Comparison of ENCODE assay signal across 28 cellular contexts in the genomic region with DNA sequence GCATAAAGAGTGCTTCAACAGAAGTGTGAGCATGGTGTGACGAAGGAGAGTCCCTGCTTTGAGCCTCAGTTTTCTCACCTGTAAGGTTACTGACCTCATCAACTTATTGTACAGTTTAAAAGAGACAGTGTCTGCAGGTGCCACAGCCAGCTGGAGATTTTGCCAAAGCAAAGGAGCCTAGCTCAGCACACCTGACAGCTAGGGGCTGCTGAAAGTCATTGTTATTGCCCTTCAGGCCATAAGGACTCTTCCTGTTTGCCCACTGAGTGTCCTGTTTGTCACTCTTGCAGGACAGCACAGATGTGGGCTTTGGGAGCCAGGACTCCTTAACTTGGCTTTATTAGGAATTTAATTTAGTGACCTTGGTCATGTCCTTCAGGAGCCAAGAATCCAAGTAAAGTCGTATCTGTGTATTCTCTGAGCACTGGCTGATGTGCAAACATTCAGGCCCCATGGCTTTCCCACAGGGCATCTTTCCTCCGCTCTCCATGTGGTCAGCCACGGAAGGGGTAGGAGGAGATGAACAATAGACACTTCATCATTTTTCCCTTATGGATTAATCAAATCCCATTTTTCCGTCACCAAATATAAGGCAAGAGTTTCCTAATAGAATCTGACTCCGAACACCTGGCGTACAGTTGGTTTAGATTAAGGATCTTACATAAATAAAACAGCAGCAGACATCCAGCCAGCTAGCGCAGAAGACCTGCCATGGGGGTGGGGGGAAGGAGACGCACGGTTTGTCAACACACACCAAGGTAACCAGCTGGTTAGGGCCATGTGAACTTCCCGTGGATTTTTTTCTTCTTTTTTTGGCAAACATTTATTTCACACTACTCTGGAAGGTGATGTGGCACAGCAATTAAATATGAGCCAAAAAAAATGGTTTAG. TPM values are rescaled to one million over a fixed set of nuclear protein-coding genes. Genes with fewer than 3 reads are reported as not detected.
DNase-seq lines count a peak whose midpoint lies in the region; ATAC-seq and TF ChIP-seq lines count a peak whose summit lies in the region.
"Had no signal": no experiment of that assay in that cellular context is flagged by ENCODE, and none has a peak within 500 bp of the region (broad histone marks: within the 10 kb centered on the region; RNA-seq: fewer than 3 reads in every experiment).

No MANE protein-coding gene starts in this region.

- WGBS in mammary epithelial cell (ENCODE audit: low coverage, missing lambda C conversion rate), result 37% methylated on average over 11 of the region's 11 CpGs
- WGBS in stomach, 5 donors, result 27 to 54% (median 40%) methylated on average over 11 of the region's 11 CpGs

- no peak overlapping the region for H3K4me3 Mint-ChIP-seq in MCF 10A (ENCODE audit: unreplicated experiment)
- no peak overlapping the region for H3K4me3 Mint-ChIP-seq in stimulated activated naive CD8-positive, alpha-beta T cell treated with anti-CD3 and anti-CD28 coated beads, Interleukin-15, amount 100 ng/mL, for 72 hours
- H3K4me3 Mint-ChIP-seq: activated CD4-positive, alpha-beta memory T cell treated with anti-CD3 and anti-CD28 coated beads for 36 hours; activated T-helper 1 cell treated with anti-CD3 and anti-CD28 coated beads, Interleukin-12 subunit alpha, Interleukin-12 subunit beta, Interleukin-2, Interleukin-4 antibody, amounts not matched to agents 30 ng/mL and 10 ng/mL and 1 ng/mL, durations not matched to agents 14 hours and 24 hours and 36 hours; central memory CD8-positive, alpha-beta T cell; effector memory CD8-positive, alpha-beta T cell; memory B cell; stimulated activated memory B cell treated with anti-CD40 and anti-IgM and Interleukin-4, amounts not matched to agents 10 μg/mL and 1 μg/mL and 100 μg/mL, for 72 hours had no signal

- TF ChIP-seq CTCF in mammary epithelial cell (conservative IDR thresholded peaks at IDR 0.05 in 1 of 2, IDR thresholded peaks at IDR 0.05 in 1 of 2; ENCODE audit: extremely low read depth in 1 of 2, insufficient read depth in 1 of 2, low read depth in 1 of 2, low read length in 2 of 2), result no peak
- no peak for TF ChIP-seq CTCF in MCF 10A (IDR thresholded peaks at IDR 0.05; ENCODE audit: unreplicated experiment)
- TF ChIP-seq CTCF in stomach (IDR thresholded peaks at IDR 0.05), result no peak

- intact Hi-C loops in mammary epithelial cell (cut with micrococcal nuclease), result no loop called here
- intact Hi-C loops in MCF 10A (cut with micrococcal nuclease), result no loop called here
- intact Hi-C loops in stomach (cut with DNase I; ENCODE audit: low total_unique reads), result no loop called here

- dilution Hi-C loops in mammary epithelial cell (cut with HindIII; ENCODE audit: low sequenced_read_pairs), result no loop called here

- H3K27me3 ChIP-seq in mammary epithelial cell (ENCODE audit: insufficient read depth, low read length), result no peaks in the 10 kb centered on the region
- no peaks in the 10 kb centered on the region for H3K27me3 ChIP-seq in stomach
- H3K27me3 ChIP-seq: suprapubic skin, upper lobe of left lung had no signal

- no peaks in the 10 kb centered on the region for H3K27me3 Mint-ChIP-seq in MCF 10A (ENCODE audit: insufficient read depth, unreplicated experiment)
- no peaks in the 10 kb centered on the region for H3K27me3 Mint-ChIP-seq in stimulated activated naive CD8-positive, alpha-beta T cell treated with anti-CD3 and anti-CD28 coated beads, Interleukin-15, amount 100 ng/mL, for 72 hours
- H3K27me3 Mint-ChIP-seq: activated CD4-positive, alpha-beta memory T cell treated with anti-CD3 and anti-CD28 coated beads for 36 hours; central memory CD8-positive, alpha-beta T cell; memory B cell had no signal

- POLR2A ChIA-PET in MCF 10A (lab: Yijun Ruan, JAX), result no interaction called here

- no peaks in the 10 kb centered on the region for H3K9me3 Mint-ChIP-seq in MCF 10A (ENCODE audit: unreplicated experiment)
- no peaks in the 10 kb centered on the region for H3K9me3 Mint-ChIP-seq in stimulated activated naive CD8-positive, alpha-beta T cell treated with anti-CD3 and anti-CD28 coated beads, Interleukin-15, amount 100 ng/mL, for 72 hours
- H3K9me3 Mint-ChIP-seq: activated T-helper 1 cell treated with anti-CD3 and anti-CD28 coated beads, Interleukin-12 subunit alpha, Interleukin-12 subunit beta, Interleukin-2, Interleukin-4 antibody, amounts not matched to agents 30 ng/mL and 10 ng/mL and 1 ng/mL, durations not matched to agents 14 hours and 24 hours and 36 hours; central memory CD8-positive, alpha-beta T cell; effector memory CD8-positive, alpha-beta T cell had no signal

- CTCF ChIA-PET in mammary epithelial cell (lab: Charles Lee; ENCODE audit: low non-redundant PET) (no interaction called here), MCF 10A (lab: Yijun Ruan, JAX) (interaction anchor here (1.1 kb wide), 1 partner anchor 9 kb away, joined by 5 read pairs; no protein-coding TSS in a partner anchor)

- H3K27ac Mint-ChIP-seq in MCF 10A (ENCODE audit: low read depth, unreplicated experiment), result no peak overlapping the region
- no peak overlapping the region for H3K27ac Mint-ChIP-seq in stimulated activated naive CD8-positive, alpha-beta T cell treated with anti-CD3 and anti-CD28 coated beads, Interleukin-15, amount 100 ng/mL, for 72 hours
- H3K27ac Mint-ChIP-seq: activated CD4-positive, alpha-beta memory T cell treated with anti-CD3 and anti-CD28 coated beads for 36 hours; activated T-helper 1 cell treated with anti-CD3 and anti-CD28 coated beads, Interleukin-12 subunit alpha, Interleukin-12 subunit beta, Interleukin-2, Interleukin-4 antibody, amounts not matched to agents 30 ng/mL and 10 ng/mL and 1 ng/mL, durations not matched to agents 14 hours and 24 hours and 36 hours; effector memory CD8-positive, alpha-beta T cell; memory B cell; stimulated activated memory B cell treated with anti-CD40 and anti-IgM and Interleukin-4, amounts not matched to agents 10 μg/mL and 1 μg/mL and 100 μg/mL, for 72 hours had no signal

- H3K4me2 ChIP-seq in mammary epithelial cell (ENCODE audit: insufficient read depth, low read depth, low read length), result no peak overlapping the region

- in situ Hi-C loops in mammary epithelial cell (cut with MboI; ENCODE audit: low sequenced_read_pairs in 2 of 2), result no loop called here

- no peaks in the 10 kb centered on the region for H3K79me2 ChIP-seq in mammary epithelial cell (ENCODE audit: insufficient read depth, low read length)

- ATAC-seq in HG03457 (IDR thresholded peaks at IDR 0.05; ENCODE audit: unreplicated experiment), result no peak
- no peak for ATAC-seq in stimulated activated naive CD8-positive, alpha-beta T cell treated with anti-CD3 and anti-CD28 coated beads, Interleukin-15, amount 100 ng/mL, for 72 hours
- ATAC-seq: activated CD4-positive, CD25-positive, alpha-beta regulatory T cell treated with anti-CD3 and anti-CD28 coated beads, Interleukin-2, amount 50 U/mL, for 24 hours; effector memory CD8-positive, alpha-beta T cell; left lobe of liver; stimulated activated memory B cell treated with anti-CD40 and anti-IgM and Interleukin-4, amounts not matched to agents 10 μg/mL and 1 μg/mL and 100 μg/mL, for 72 hours had no signal

- H3K27ac ChIP-seq in mammary epithelial cell (ENCODE audit: insufficient read depth, low read depth, low read length) (no peak overlapping the region), stomach (no peak overlapping the region)
- H3K27ac ChIP-seq: 22Rv1, RWPE1, suprapubic skin, upper lobe of left lung had no signal

- H3K9me3 ChIP-seq in mammary epithelial cell (replicated peaks; ENCODE audit: insufficient read depth, low read length) (no peaks in the 10 kb centered on the region), stomach (peaks cover 0 to 5% (median 0%) of the 10 kb centered on the region in 4 donors)
- H3K9me3 ChIP-seq: suprapubic skin, upper lobe of left lung had no signal

- H3K36me3 Mint-ChIP-seq in MCF 10A (ENCODE audit: insufficient read depth, unreplicated experiment), result no peaks in the 10 kb centered on the region
- H3K36me3 Mint-ChIP-seq: activated CD4-positive, alpha-beta memory T cell treated with anti-CD3 and anti-CD28 coated beads for 36 hours; memory B cell; stimulated activated memory B cell treated with anti-CD40 and anti-IgM and Interleukin-4, amounts not matched to agents 10 μg/mL and 1 μg/mL and 100 μg/mL, for 72 hours had no signal

- no peaks in the 10 kb centered on the region for H3K4me1 Mint-ChIP-seq in MCF 10A (ENCODE audit: insufficient read depth, unreplicated experiment)
- H3K4me1 Mint-ChIP-seq in stimulated activated naive CD8-positive, alpha-beta T cell treated with anti-CD3 and anti-CD28 coated beads, Interleukin-15, amount 100 ng/mL, for 72 hours, result peaks cover 6% of the 10 kb centered on the region
- H3K4me1 Mint-ChIP-seq: central memory CD8-positive, alpha-beta T cell; memory B cell; stimulated activated memory B cell treated with anti-CD40 and anti-IgM and Interleukin-4, amounts not matched to agents 10 μg/mL and 1 μg/mL and 100 μg/mL, for 72 hours had no signal

- no peak overlapping the region for H3K9ac ChIP-seq in mammary epithelial cell (ENCODE audit: insufficient read depth, low read length)

- BruUV-seq in mammary epithelial cell (replicated peaks; lab: Mats Ljungman, UMichigan) (no TSS peak), MCF 10A (replicated peaks; lab: Mats Ljungman, UMichigan) (no TSS peak)

- no peaks in the 10 kb centered on the region for H4K20me1 ChIP-seq in mammary epithelial cell (ENCODE audit: insufficient read depth, low read length)

- DNase-seq in DMS 273 (lab: John Stamatoyannopoulos, UW; ENCODE audit: unreplicated experiment) (peak; percentile 40), DMS 273 treated with DMSO at 0.1 percent for 48 hours (lab: John Stamatoyannopoulos, UW) (no peak), mammary epithelial cell (no peak), MCF 10A (ENCODE audit: unreplicated experiment) (no peak), RPMI8226 (peak; percentile 71), stomach (peak; percentile 66)
- no peak for DNase-seq in stimulated activated naive CD8-positive, alpha-beta T cell treated with anti-CD3 and anti-CD28 coated beads, Interleukin-15, amount 100 ng/mL, for 72 hours
- DNase-seq: activated CD4-positive, alpha-beta memory T cell treated with anti-CD3 and anti-CD28 coated beads for 36 hours; activated naive CD4-positive, alpha-beta T cell treated with Interleukin-2 at 50 U/mL for 16 hours; effector memory CD8-positive, alpha-beta T cell; NCI-H1048; NCI-H526; T-helper 2 cell; upper lobe of left lung had no signal

- H3K36me3 ChIP-seq in mammary epithelial cell (ENCODE audit: insufficient read depth, low read length) (no peaks in the 10 kb centered on the region), stomach (no peaks in the 10 kb centered on the region)
- H3K36me3 ChIP-seq: suprapubic skin, upper lobe of left lung had no signal

- TF ChIP-seq EP300 in stomach (IDR thresholded peaks at IDR 0.05), result no peak

- no peak for TF ChIP-seq POLR2A in stomach (IDR thresholded peaks at IDR 0.05)

- H3K4me3 ChIP-seq in mammary epithelial cell (replicated peaks in 1 of 3; ENCODE audit: insufficient read depth in 1 of 3, low read depth in 2 of 3, low read length in 3 of 3) (no peak overlapping the region), stomach (no peak overlapping the region)
- H3K4me3 ChIP-seq: suprapubic skin, upper lobe of left lung had no signal

- peak overlapping the region; percentile 46 for H2AFZ ChIP-seq in mammary epithelial cell (ENCODE audit: low read depth, low read length)

- H3K4me1 ChIP-seq in mammary epithelial cell (ENCODE audit: insufficient read depth, low read length), result no peaks in the 10 kb centered on the region
- H3K4me1 ChIP-seq in stomach, result peaks cover 0 to 7% (median 0%) of the 10 kb centered on the region in 4 donors
- H3K4me1 ChIP-seq: suprapubic skin, upper lobe of left lung had no signal

RNA-seq across cellular contexts. Expression of a gene that starts 43.1 kb away (rescaled TPM):
- total RNA-seq in mammary epithelial cell (10 to 100 TPM in 1 of 2 donors, 1 to 10 TPM in 1; 4.5 to 32.2 TPM), MCF 10A (2022) (0.20 and 0.51 TPM in 2 replicates), stomach (1 to 10 TPM in 3 of 5 donors, not detected in 2; 2.5 to 3.9 (median 3.2) TPM)
- polyA plus RNA-seq in mammary epithelial cell (2.9 TPM), stomach (1 to 10 TPM in 1 of 3 donors, under 1 TPM in 2; 0.31 to 1.5 (median 0.60) TPM)
- polyA minus RNA-seq in mammary epithelial cell, result 8.1 TPM
- total RNA-seq: activated CD4-positive, alpha-beta memory T cell treated with anti-CD3 and anti-CD28 coated beads for 36 hours; activated T-helper 1 cell treated with anti-CD3 and anti-CD28 coated beads, Interleukin-12 subunit alpha, Interleukin-12 subunit beta, Interleukin-2, Interleukin-4 antibody, amounts not matched to agents 30 ng/mL and 10 ng/mL and 1 ng/mL, durations not matched to agents 14 hours and 24 hours and 36 hours; epithelial cell of proximal tubule; H4; HT-29; osteocyte had no signal

Comparison
In these comparisons a context has a peak if more than half of its experiments do, and no peak if none do; other contexts are left out.
1. DNase-seq: peak in DMS 273 (single experiment), RPMI8226 (single experiment) and stomach (single experiment); none in DMS 273 treated with DMSO at 0.1 percent for 48 hours (single experiment), mammary epithelial cell (single experiment), MCF 10A (single experiment) and stimulated activated naive CD8-positive, alpha-beta T cell treated with anti-CD3 and anti-CD28 coated beads, Interleukin-15, amount 100 ng/mL, for 72 hours (0 of 2).